8 cellular contexts compared by ENCODE assay signal in genomic region chr10:87863102-87863943, GRCh38. TPM values are rescaled to one million over a fixed set of nuclear protein-coding genes. Genes with fewer than 3 reads are reported as not detected.
A peak's percentile ranks its signal among the peaks of the same experiment; 100 is the strongest.
DNase-seq lines count a peak whose midpoint lies in the region; ATAC-seq and TF ChIP-seq lines count a peak whose summit lies in the region.

KLLN (minus strand) TSS chr10:87863533; CDS start chr10:87862487, 1,046 bp downstream.
PTEN (plus strand) TSS chr10:87863625; CDS start chr10:87864470, 845 bp downstream.

- H3K27ac ChIP-seq in prostate gland (peak within 1 kb of the TSS; percentile 89 to 97), upper lobe of right lung (peak within 1 kb of the TSS; percentile 94)

- H3K27me3 Mint-ChIP-seq in T-helper 17 cell = no peaks in the 10 kb centered on the region

- H3K4me3 Mint-ChIP-seq in T-helper 17 cell = peak within 1 kb of the TSS; percentile 98

- TF ChIP-seq POLR2A in prostate gland (IDR thresholded peaks at IDR 0.05) = peak; percentile 82

- TF ChIP-seq CTCF in GM10266 (IDR thresholded peaks at IDR 0.05; ENCODE audit: control insufficient read depth, insufficient read depth, low read depth, missing control alignments) (no peak), prostate gland (IDR thresholded peaks at IDR 0.05) (peak in 1 of 4 experiments; percentile 8), upper lobe of right lung (IDR thresholded peaks at IDR 0.05) (no peak)

- H3K36me3 ChIP-seq in prostate gland (no peaks in the 10 kb centered on the region), upper lobe of right lung (no peaks in the 10 kb centered on the region)

- intact Hi-C loops in left ventricle myocardium superior (cut with micrococcal nuclease) (loop anchor here (5.0 kb wide), 1 partner anchor 524 kb away; no protein-coding TSS in a partner anchor), prostate gland (cut with DNase I) (loop anchor here (5.0 to 10.0 kb wide), 2 partner anchors 271 to 384 kb away; no protein-coding TSS in a partner anchor), upper lobe of right lung (cut with DNase I) (no loop called here)

- H3K4me1 Mint-ChIP-seq in T-helper 17 cell = peaks cover 46% of the 10 kb centered on the region

- under 1% methylated on average over 84 of the region's 88 CpGs for WGBS in prostate gland

- H3K9me3 ChIP-seq in T-helper 17 cell (ENCODE audit: control insufficient read depth, low read length, poor library complexity, severe bottlenecking) (no peaks in the 10 kb centered on the region), prostate gland (no peaks in the 10 kb centered on the region), upper lobe of right lung (no peaks in the 10 kb centered on the region)

- peak; percentile 90 for DNase-seq in GM10266 (ENCODE audit: extremely low spot score)
- DNase-seq in NCI-H146 (lab: John Stamatoyannopoulos, UW) = peak; percentile 90
- DNase-seq in T-helper 17 cell = peak; percentile 69 to 79 (median 75)
- peak; percentile 36 to 93 (median 84) for DNase-seq in amygdala (lab: John Stamatoyannopoulos, UW)
- peak; percentile 95 for DNase-seq in left ventricle myocardium superior
- DNase-seq in prostate gland (ENCODE audit: low spot score) = peak; percentile 88
- peak; percentile 96 for DNase-seq in upper lobe of right lung

- no peaks in the 10 kb centered on the region for H3K4me1 ChIP-seq in prostate gland (replicated peaks)
- peaks cover 15% of the 10 kb centered on the region for H3K4me1 ChIP-seq in upper lobe of right lung

- H3K27ac Mint-ChIP-seq in T-helper 17 cell = peak within 1 kb of the TSS; percentile 96

- H3K27me3 ChIP-seq in prostate gland (replicated peaks; ENCODE audit: insufficient read depth) (no peaks in the 10 kb centered on the region), upper lobe of right lung (no peaks in the 10 kb centered on the region)

- ATAC-seq in HG02623 (IDR thresholded peaks at IDR 0.05; ENCODE audit: unreplicated experiment) (peak; percentile 27), T-helper 17 cell (peak; percentile 45), left ventricle myocardium superior (peak; percentile 76), upper lobe of right lung (peak; percentile 85)

- peaks cover 7% of the 10 kb centered on the region for H3K36me3 Mint-ChIP-seq in T-helper 17 cell (ENCODE audit: low read depth)

- H3K4me3 ChIP-seq in prostate gland = peak within 1 kb of the TSS; percentile 64 to 95
- peak within 1 kb of the TSS; percentile 81 for H3K4me3 ChIP-seq in upper lobe of right lung

RNA-seq across cellular contexts. Expression of gene KLLN, which starts in this region (rescaled TPM):
- total RNA-seq in T-helper 17 cell (under 1 TPM; 0.21 to 0.55 TPM), left ventricle myocardium superior (0.47 TPM), prostate gland (1 to 10 TPM in 1 of 2 donors, under 1 TPM in 1; 0.55 to 1.1 TPM), upper lobe of right lung (0.41 TPM)

RNA-seq across cellular contexts. Expression of gene PTEN, which starts in this region (rescaled TPM):
- total RNA-seq in T-helper 17 cell (10 to 100 TPM; 84.9 to 89.3 TPM), left ventricle myocardium superior (58.6 TPM), prostate gland (10 to 100 TPM; 85.8 to 90.2 TPM), upper lobe of right lung (101 TPM)

Comparison
In these comparisons a context has a peak if more than half of its experiments do, and no peak if none do; other contexts are left out.
1. Peak in every context shown above with its lines: DNase-seq, ATAC-seq, H3K4me3 ChIP-seq and H3K27ac ChIP-seq.
2. ATAC-seq: peak in every context shown above with its lines; median percentile 85 in upper lobe of right lung; 76 in left ventricle myocardium superior; 45 in T-helper 17 cell; 27 in HG02623.